In the genomic region with DNA sequence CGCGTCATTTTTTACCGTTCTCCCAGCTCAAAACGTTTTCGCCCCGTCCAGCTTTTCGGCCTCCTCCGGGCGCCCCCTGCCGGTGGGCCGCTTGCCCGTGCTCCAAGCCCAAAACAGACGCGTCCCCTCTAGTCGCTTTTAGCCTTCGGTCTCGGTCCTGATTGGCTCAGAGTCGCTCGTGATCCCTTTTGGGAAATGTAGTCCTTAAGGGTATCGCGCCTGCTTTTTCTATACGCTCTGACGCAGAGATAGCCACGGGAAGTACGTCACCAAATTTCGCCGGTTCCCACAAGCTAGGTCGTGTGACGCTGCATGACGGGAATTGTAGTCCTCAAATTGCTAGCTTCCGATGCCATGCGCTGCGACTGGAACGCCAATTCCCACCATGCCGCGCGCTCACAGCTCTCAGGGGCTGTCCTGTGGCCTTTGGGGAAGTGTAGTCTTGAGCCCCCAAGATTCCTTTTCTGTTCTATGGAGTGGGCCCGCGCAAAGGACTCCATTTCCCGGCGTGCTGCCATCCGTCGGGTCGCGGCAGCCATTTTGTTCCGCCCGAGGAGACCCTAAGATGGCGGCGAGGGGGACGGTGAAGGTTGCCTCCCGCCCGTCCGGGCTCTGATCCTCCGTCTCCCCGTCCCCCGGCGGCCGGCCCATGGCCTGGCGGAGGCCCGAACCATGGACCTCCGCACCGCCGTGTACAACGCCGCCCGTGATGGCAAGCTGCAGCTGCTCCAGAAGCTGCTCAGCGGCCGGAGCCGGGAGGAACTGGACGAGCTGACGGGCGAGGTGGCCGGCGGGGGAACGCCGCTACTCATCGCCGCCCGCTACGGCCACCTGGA, we compare ENCODE assay signal across 8 cellular contexts. TPM values are rescaled to one million over a fixed set of nuclear protein-coding genes. Genes with fewer than 3 reads are reported as not detected.
DNase-seq lines count a peak whose midpoint lies in the region; ATAC-seq lines count a peak whose summit lies in the region.

A gene with protein sequence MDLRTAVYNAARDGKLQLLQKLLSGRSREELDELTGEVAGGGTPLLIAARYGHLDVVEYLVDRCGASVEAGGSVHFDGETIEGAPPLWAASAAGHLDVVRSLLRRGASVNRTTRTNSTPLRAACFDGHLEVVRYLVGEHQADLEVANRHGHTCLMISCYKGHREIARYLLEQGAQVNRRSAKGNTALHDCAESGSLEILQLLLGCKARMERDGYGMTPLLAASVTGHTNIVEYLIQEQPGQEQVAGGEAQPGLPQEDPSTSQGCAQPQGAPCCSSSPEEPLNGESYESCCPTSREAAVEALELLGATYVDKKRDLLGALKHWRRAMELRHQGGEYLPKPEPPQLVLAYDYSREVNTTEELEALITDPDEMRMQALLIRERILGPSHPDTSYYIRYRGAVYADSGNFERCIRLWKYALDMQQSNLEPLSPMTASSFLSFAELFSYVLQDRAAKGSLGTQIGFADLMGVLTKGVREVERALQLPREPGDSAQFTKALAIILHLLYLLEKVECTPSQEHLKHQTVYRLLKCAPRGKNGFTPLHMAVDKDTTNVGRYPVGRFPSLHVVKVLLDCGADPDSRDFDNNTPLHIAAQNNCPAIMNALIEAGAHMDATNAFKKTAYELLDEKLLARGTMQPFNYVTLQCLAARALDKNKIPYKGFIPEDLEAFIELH (plus strand): TSS at position 552 of the 836 bp plus-strand sequence. CDS start 121 bp downstream, at position 673.

- H3K4me3 Mint-ChIP-seq in activated CD8-positive, alpha-beta memory T cell treated with anti-CD3 and anti-CD28 coated beads, Interleukin-2, amount 10 ng/mL, durations not matched to agents 7 days and 5 days = peak within 1 kb of the TSS; percentile 82

- peak; percentile 87 for ATAC-seq in GM21390 (IDR thresholded peaks at IDR 0.05; ENCODE audit: unreplicated experiment)
- peak; percentile 97 for ATAC-seq in activated CD8-positive, alpha-beta memory T cell treated with anti-CD3 and anti-CD28 coated beads, Interleukin-2, amount 10 ng/mL, durations not matched to agents 7 days and 5 days

- peak within 1 kb of the TSS; percentile 72 for H3K4me2 ChIP-seq in mesenchymal stem cell (ENCODE audit: low read length, poor library complexity, severe bottlenecking)

- no peaks in the 10 kb centered on the region for H3K27me3 Mint-ChIP-seq in activated CD8-positive, alpha-beta memory T cell treated with anti-CD3 and anti-CD28 coated beads, Interleukin-2, amount 10 ng/mL, durations not matched to agents 7 days and 5 days

- H3K23ac ChIP-seq in mesenchymal stem cell (ENCODE audit: low read length in 2 of 2) = peak within 1 kb of the TSS in 1 of 2 experiments; percentile 93

- H3K14ac ChIP-seq in mesenchymal stem cell (ENCODE audit: low read length in 2 of 2) = peak within 1 kb of the TSS in 1 of 2 experiments; percentile 63

- no peaks in the 10 kb centered on the region for H3K9me3 ChIP-seq in HUES48 (ENCODE audit: control insufficient read depth, insufficient read depth, low read length)
- no peaks in the 10 kb centered on the region for H3K9me3 ChIP-seq in NT2/D1 (ENCODE audit: insufficient read depth, low read length)
- no peaks in the 10 kb centered on the region for H3K9me3 ChIP-seq in endocrine pancreas (ENCODE audit: control insufficient read depth, low read length)
- H3K9me3 ChIP-seq in mesenchymal stem cell (ENCODE audit: control insufficient read depth, low read length) = no peaks in the 10 kb centered on the region

- H2AFZ ChIP-seq in mesenchymal stem cell (ENCODE audit: low read depth, low read length) = peak within 1 kb of the TSS; percentile 20

- H3K9ac ChIP-seq in HUES48 (ENCODE audit: low read depth, low read length) (peak within 1 kb of the TSS; percentile 95), NT2/D1 (ENCODE audit: insufficient read length, low read depth) (peak within 1 kb of the TSS; percentile 99), endocrine pancreas (ENCODE audit: control insufficient read depth, insufficient read depth, low read length) (peak within 1 kb of the TSS; percentile 74), mesenchymal stem cell (ENCODE audit: low read length) (peak within 1 kb of the TSS; percentile 91)

- peak within 1 kb of the TSS; percentile 49 to 93 for H3K4ac ChIP-seq in mesenchymal stem cell (ENCODE audit: low read depth in 1 of 2, low read length in 2 of 2)

- H2BK5ac ChIP-seq in mesenchymal stem cell (ENCODE audit: low read depth, low read length, poor library complexity, severe bottlenecking) = no peak within 1 kb of the TSS

- WGBS in mesenchymal stem cell = under 1% methylated on average over 80 of the region's 80 CpGs

- H2BK15ac ChIP-seq in mesenchymal stem cell (ENCODE audit: low read depth, poor library complexity, severe bottlenecking) = peak within 1 kb of the TSS; percentile 80

- peaks cover 35% of the 10 kb centered on the region for H3K4me1 Mint-ChIP-seq in activated CD8-positive, alpha-beta memory T cell treated with anti-CD3 and anti-CD28 coated beads, Interleukin-2, amount 10 ng/mL, durations not matched to agents 7 days and 5 days

- peaks cover 12% of the 10 kb centered on the region for H3K36me3 Mint-ChIP-seq in activated CD8-positive, alpha-beta memory T cell treated with anti-CD3 and anti-CD28 coated beads, Interleukin-2, amount 10 ng/mL, durations not matched to agents 7 days and 5 days

- H4K91ac ChIP-seq in mesenchymal stem cell (ENCODE audit: low read length) = peak within 1 kb of the TSS; percentile 96

- H3K4me3 ChIP-seq in HUES48 (ENCODE audit: low read depth, low read length) (peak within 1 kb of the TSS; percentile 88), NT2/D1 (ENCODE audit: insufficient read length, low read depth) (peak within 1 kb of the TSS; percentile 91), endocrine pancreas (ENCODE audit: control insufficient read depth, insufficient read depth, low read length) (no peak within 1 kb of the TSS), mesenchymal stem cell (ENCODE audit: insufficient read depth in 1 of 2, low read depth in 1 of 2, low read length in 2 of 2) (peak within 1 kb of the TSS; percentile 85 to 89)

- H3K18ac ChIP-seq in mesenchymal stem cell (ENCODE audit: low read depth in 1 of 2, low read length in 2 of 2) = peak within 1 kb of the TSS; percentile 79 to 89

- DNase-seq in D341Med (ENCODE audit: low spot score) (peak; percentile 91), NT2/D1 (ENCODE audit: low read depth, low spot score) (peak; percentile 100), mesenchymal stem cell (peak; percentile 100)
- DNase-seq in activated CD8-positive, alpha-beta memory T cell treated with anti-CD3 and anti-CD28 coated beads, Interleukin-2, amount 10 ng/mL, durations not matched to agents 7 days and 5 days = peak; percentile 99
- peak; percentile 94 for DNase-seq in stimulated activated CD8-positive, alpha-beta memory T cell treated with anti-CD3 and anti-CD28 coated beads, Interleukin-12 subunit alpha, Interleukin-12 subunit beta, amount 100 ng/mL, for 4 hours (ENCODE audit: low read depth)

- H3K27me3 ChIP-seq in HUES48 (ENCODE audit: control insufficient read depth, insufficient read depth, low read length) (no peaks in the 10 kb centered on the region), NT2/D1 (ENCODE audit: insufficient read depth, insufficient read length) (no peaks in the 10 kb centered on the region), endocrine pancreas (ENCODE audit: control insufficient read depth, insufficient read depth, low read length) (no peaks in the 10 kb centered on the region), mesenchymal stem cell (ENCODE audit: control insufficient read depth in 1 of 2, insufficient read depth in 1 of 2, low read length in 2 of 2) (no peaks in the 10 kb centered on the region)

- H2BK12ac ChIP-seq in mesenchymal stem cell (ENCODE audit: low read length in 2 of 2) = no peak within 1 kb of the TSS

- H4K8ac ChIP-seq in mesenchymal stem cell (ENCODE audit: low read length) = peak within 1 kb of the TSS; percentile 99

- 0 out of 2 replicates have a peak, but pooled peaks cover 3% of the 10 kb centered on the region for H3K4me1 ChIP-seq in HUES48 (ENCODE audit: control insufficient read depth, insufficient read depth, low read length)
- H3K4me1 ChIP-seq in NT2/D1 (ENCODE audit: insufficient read depth, insufficient read length) = peaks cover 22% of the 10 kb centered on the region
- no peaks in the 10 kb centered on the region for H3K4me1 ChIP-seq in endocrine pancreas (ENCODE audit: control insufficient read depth, insufficient read depth, low read length)
- H3K4me1 ChIP-seq in mesenchymal stem cell (ENCODE audit: control insufficient read depth, insufficient read depth, low read depth, low read length) = peaks cover 22% of the 10 kb centered on the region

- H2AK5ac ChIP-seq in mesenchymal stem cell (ENCODE audit: low read length, severe bottlenecking) = no peak within 1 kb of the TSS

- H3K27ac ChIP-seq in HUES48 (ENCODE audit: low read depth, low read length) (peak within 1 kb of the TSS; percentile 84), mesenchymal stem cell (ENCODE audit: low read length, poor library complexity, severe bottlenecking) (no peak within 1 kb of the TSS)

- peaks cover 3% of the 10 kb centered on the region for H3K79me1 ChIP-seq in mesenchymal stem cell (replicated peaks; ENCODE audit: low read length, poor library complexity, severe bottlenecking)

- no peaks in the 10 kb centered on the region for H3K9me3 Mint-ChIP-seq in activated CD8-positive, alpha-beta memory T cell treated with anti-CD3 and anti-CD28 coated beads, Interleukin-2, amount 10 ng/mL, durations not matched to agents 7 days and 5 days (ENCODE audit: low read depth)

- H2BK120ac ChIP-seq in mesenchymal stem cell (ENCODE audit: low read depth, low read length) = no peak within 1 kb of the TSS

- CTCF ChIA-PET in activated CD8-positive, alpha-beta memory T cell treated with anti-CD3 and anti-CD28 coated beads, Interleukin-2, amount 10 ng/mL, durations not matched to agents 7 days and 5 days (lab: Charles Lee) = interaction anchor here (0.6 to 4.6 kb wide), 36 partner anchors 9 to 338 kb away, joined by 3 to 126 read pairs (median 4); partner anchors contain the start of genes DPP9, MYDGF, PLIN3 and UBXN6

- peak within 1 kb of the TSS; percentile 87 for H3K27ac Mint-ChIP-seq in activated CD8-positive, alpha-beta memory T cell treated with anti-CD3 and anti-CD28 coated beads, Interleukin-2, amount 10 ng/mL, durations not matched to agents 7 days and 5 days

- peaks cover 30% of the 10 kb centered on the region for H3K36me3 ChIP-seq in HUES48 (ENCODE audit: control insufficient read depth, insufficient read depth, low read length)
- peaks cover 40% of the 10 kb centered on the region for H3K36me3 ChIP-seq in NT2/D1 (ENCODE audit: insufficient read depth, insufficient read length, low read length)
- peaks cover 2% of the 10 kb centered on the region for H3K36me3 ChIP-seq in endocrine pancreas (ENCODE audit: control insufficient read depth, insufficient read depth, low read length)
- peaks cover 23 to 30% of the 10 kb centered on the region in 2 experiments for H3K36me3 ChIP-seq in mesenchymal stem cell (ENCODE audit: control insufficient read depth in 1 of 2, insufficient read depth in 2 of 2, low read depth in 1 of 2, low read length in 2 of 2)

RNA-seq across cellular contexts. Expression of the gene that starts here (rescaled TPM):
- total RNA-seq in activated CD8-positive, alpha-beta memory T cell treated with anti-CD3 and anti-CD28 coated beads, Interleukin-2, amount 10 ng/mL, durations not matched to agents 7 days and 5 days = 10 to 100 TPM; 11.5 to 16.8 TPM
- 3.9 TPM for polyA plus RNA-seq in mesenchymal stem cell (2013, experiment 1 of 2)
- polyA plus RNA-seq in mesenchymal stem cell (2013, experiment 2 of 2) = 4.1 TPM
